ENCODE assay signal across 9 cellular contexts in the genomic region with DNA sequence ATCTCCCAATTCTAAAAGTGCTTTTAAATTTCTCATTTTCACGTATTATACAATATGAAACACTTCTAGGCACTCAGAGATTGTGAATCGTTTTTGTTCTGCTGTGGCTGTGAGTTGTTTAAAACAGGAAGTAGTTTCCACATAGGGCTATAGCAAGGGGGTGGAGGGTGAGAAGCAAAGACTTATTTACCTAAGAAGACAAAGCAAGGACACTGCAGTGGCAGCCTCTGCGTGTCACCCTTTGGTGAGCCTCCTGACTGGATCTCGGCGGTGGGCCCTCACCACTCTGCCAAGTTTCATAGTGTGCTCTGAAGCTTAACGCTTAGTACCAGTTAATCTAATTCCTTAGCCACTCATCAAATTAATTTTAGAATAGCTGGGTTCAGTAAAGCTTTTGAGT. TPM values are rescaled to one million over a fixed set of nuclear protein-coding genes. Genes with fewer than 3 reads are reported as not detected.
DNase-seq lines count a peak whose midpoint lies in the region; ATAC-seq and TF ChIP-seq lines count a peak whose summit lies in the region.
"Had no signal": no experiment of that assay in that cellular context is flagged by ENCODE, and none has a peak within 500 bp of the region (broad histone marks: within the 10 kb centered on the region; RNA-seq: fewer than 3 reads in every experiment).

No MANE protein-coding gene starts in this region.

- H3K27me3 ChIP-seq in A673 (replicated peaks; ENCODE audit: insufficient read depth, low read depth, low read length, poor library complexity) (no peaks in the 10 kb centered on the region), transverse colon (no peaks in the 10 kb centered on the region)

- no peak for TF ChIP-seq CTCF in A673 (conservative IDR thresholded peaks at IDR 0.05; ENCODE audit: low read depth, low read length)
- TF ChIP-seq CTCF in transverse colon (IDR thresholded peaks at IDR 0.05), result no peak

- BruUV-seq in A673 (replicated peaks; lab: Mats Ljungman, UMichigan), result no TSS peak

- CTCF ChIA-PET in A673 (lab: Charles Lee), result no interaction called here

- no peak for TF ChIP-seq POLR2A in transverse colon (IDR thresholded peaks at IDR 0.05)

- POLR2A ChIA-PET in A673 (lab: Charles Lee; ENCODE audit: low non-redundant PET), result no interaction called here

- H3K4me1 ChIP-seq in A673 (ENCODE audit: insufficient read depth, low read length, poor library complexity, severe bottlenecking), result peaks cover 13% of the 10 kb centered on the region
- H3K4me1 ChIP-seq in transverse colon, result peaks cover 0 to 14% (median 8%) of the 10 kb centered on the region in 4 donors

- ATAC-seq in GM18909 (IDR thresholded peaks at IDR 0.05; ENCODE audit: poor library complexity, unreplicated experiment), result peak; percentile 92
- ATAC-seq in HG03066 (IDR thresholded peaks at IDR 0.05; ENCODE audit: low read depth, unreplicated experiment), result peak; percentile 86

- DNase-seq in A673 (ENCODE audit: low spot score) (peak; percentile 21), SIG-M5 treated with dmso at 0.1 percent for 504 hours (lab: John Stamatoyannopoulos, UW; ENCODE audit: unreplicated experiment) (peak; percentile 76), transverse colon (no peak), EL (no peak), SW480 (ENCODE audit: low spot score) (no peak)
- no peak for DNase-seq in stimulated activated CD4-positive, alpha-beta T cell treated with anti-CD3 and anti-CD28 coated beads, Interleukin-2, amount 100 ng/mL, for 48 hours

- H3K36me3 ChIP-seq in A673 (ENCODE audit: insufficient read depth, low read length, poor library complexity, severe bottlenecking), result no peaks in the 10 kb centered on the region
- no peaks in the 10 kb centered on the region for H3K36me3 ChIP-seq in transverse colon

- H3K9me3 ChIP-seq in A673 (ENCODE audit: low read depth, low read length, poor library complexity, severe bottlenecking) (no peaks in the 10 kb centered on the region), transverse colon (no peaks in the 10 kb centered on the region)

- in situ Hi-C loops in transverse colon (cut with MboI; ENCODE audit: low pct_ligation_motif_present in 1 of 4, low pct_unique_long_range_greater_than_20kb in 1 of 4, low sequenced_read_pairs in 3 of 4), result loop anchor here (10.0 kb wide), 3 partner anchors 178 to 578 kb away; no protein-coding TSS in a partner anchor

- 19 to 30% methylated on average over 2 to 6 of the region's 6 CpGs for WGBS in transverse colon (ENCODE audit: low coverage in 1 of 2), 2 donors

- H3K27ac ChIP-seq in A673 (ENCODE audit: low read depth, low read length, poor library complexity, severe bottlenecking) (no peak overlapping the region), transverse colon (peak overlapping the region in 1 of 4 donors; percentile 3)
- H3K27ac ChIP-seq: skin epidermis had no signal

- H3K4me3 ChIP-seq in A673 (ENCODE audit: low read depth, low read length, poor library complexity, severe bottlenecking), result no peak overlapping the region
- no peak overlapping the region for H3K4me3 ChIP-seq in transverse colon
- H3K4me3 ChIP-seq: skin epidermis had no signal

- intact Hi-C loops in A673 (cut with micrococcal nuclease; ENCODE audit: unreplicated experiment), result no loop called here
- intact Hi-C loops in transverse colon (cut with DNase I; ENCODE audit: low total_unique reads), result no loop called here

- TF ChIP-seq EP300 in transverse colon (IDR thresholded peaks at IDR 0.05; ENCODE audit: low read depth), result no peak

RNA-seq across cellular contexts. Expression of a gene that starts 56.8 kb away (rescaled TPM):
- total RNA-seq in A673 (2021) (9.2 and 11.2 TPM in 2 replicates), transverse colon (1 to 10 TPM in 2 of 4 donors, not detected in 2; 1.1 to 7.1 TPM)

Comparison
In these comparisons a context has a peak if more than half of its experiments do, and no peak if none do; other contexts are left out.
1. DNase-seq: peak in A673 (single experiment) and SIG-M5 treated with dmso at 0.1 percent for 504 hours (single experiment); none in transverse colon (single experiment), EL (single experiment), SW480 (single experiment) and stimulated activated CD4-positive, alpha-beta T cell treated with anti-CD3 and anti-CD28 coated beads, Interleukin-2, amount 100 ng/mL, for 48 hours (0 of 2).